In the genomic region with DNA sequence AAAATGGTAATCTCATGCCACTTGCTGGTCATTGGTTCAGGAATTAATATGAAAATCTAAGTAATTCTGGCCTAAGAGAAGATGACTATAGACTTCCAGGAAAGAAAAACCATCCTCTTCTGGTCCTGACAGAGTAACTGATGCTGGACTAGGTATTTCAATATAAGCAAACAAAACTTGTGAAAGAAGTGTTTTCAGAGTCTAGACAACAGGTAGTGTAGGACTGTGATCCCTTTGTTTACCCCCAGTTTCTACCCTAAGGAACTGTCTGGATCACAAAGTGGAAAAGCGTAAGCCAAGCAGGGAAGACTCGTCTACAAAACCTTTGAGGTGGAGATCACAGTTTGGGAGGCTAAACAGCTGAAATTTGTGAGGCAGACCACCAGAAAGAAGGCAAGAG, we compare ENCODE assay signal across 30 cellular contexts.
"Had no signal": no experiment of that assay in that cellular context is flagged by ENCODE, and none has a peak within 500 bp of the region (broad histone marks: within the 10 kb centered on the region; RNA-seq: fewer than 3 reads in every experiment).

No MANE protein-coding gene starts in this region.

- H3K9me3 ChIP-seq: ovary, psoas muscle, spleen, stomach, thoracic aorta, thyroid gland, tibial nerve, upper lobe of left lung, vagina had no signal

- H3K4me3 ChIP-seq: ovary, psoas muscle, skin epidermis, smooth muscle cell, spleen, stomach, thoracic aorta, thyroid gland, tibial nerve, upper lobe of left lung, vagina had no signal

- H3K9ac ChIP-seq: parathyroid adenoma had no signal

- H3K9me3 Mint-ChIP-seq: natural killer cell treated with Interleukin-12 subunit alpha and Interleukin-12 subunit beta and Interleukin-15 and Interleukin-18, amount 100 ng/mL, for 72 hours; nephron progenitor cell; stimulated activated effector memory CD8-positive, alpha-beta T cell treated with anti-CD3 and anti-CD28 coated beads, Interleukin-12 subunit alpha, Interleukin-12 subunit beta, amount 100 ng/mL, for 72 hours; stimulated activated naive B cell treated with anti-CD40 and anti-IgM and Interleukin-4, amounts not matched to agents 10 μg/mL and 1 μg/mL and 100 μg/mL, for 72 hours; stimulated activated naive CD8-positive, alpha-beta T cell treated with anti-CD3 and anti-CD28 coated beads, Interleukin-15, Interleukin-2, amounts not matched to agents 100 ng/mL and 50 ng/mL, for 24 hours had no signal

- H3K27me3 Mint-ChIP-seq: natural killer cell treated with Interleukin-12 subunit alpha and Interleukin-12 subunit beta and Interleukin-15 and Interleukin-18, amount 100 ng/mL, for 72 hours; progenitor cell of endocrine pancreas; stimulated activated naive CD8-positive, alpha-beta T cell treated with anti-CD3 and anti-CD28 coated beads, Interleukin-15, Interleukin-2, amounts not matched to agents 100 ng/mL and 50 ng/mL, for 24 hours had no signal

- H3K4me2 ChIP-seq: smooth muscle cell had no signal

- H3K4me1 Mint-ChIP-seq: naive thymus-derived CD8-positive, alpha-beta T cell; nephron progenitor cell; neural crest cell; stimulated activated effector memory CD8-positive, alpha-beta T cell treated with anti-CD3 and anti-CD28 coated beads, Interleukin-12 subunit alpha, Interleukin-12 subunit beta, amount 100 ng/mL, for 72 hours; stimulated activated naive B cell treated with anti-CD40 and anti-IgM and Interleukin-4, amounts not matched to agents 10 μg/mL and 1 μg/mL and 100 μg/mL, for 72 hours had no signal

- FAIRE-seq: urothelium cell line had no signal

- H3K4me1 ChIP-seq: parathyroid adenoma, psoas muscle, spleen, stomach, thyroid gland, tibial nerve, upper lobe of left lung, vagina had no signal

- ATAC-seq: naive thymus-derived CD8-positive, alpha-beta T cell; natural killer cell treated with Interleukin-12 subunit alpha and Interleukin-12 subunit beta and Interleukin-15 and Interleukin-18, amount 100 ng/mL, for 72 hours; psoas muscle; right cardiac atrium; sciatic nerve; stimulated activated effector memory CD8-positive, alpha-beta T cell treated with anti-CD3 and anti-CD28 coated beads, Interleukin-12 subunit alpha, Interleukin-12 subunit beta, amount 100 ng/mL, for 72 hours; stimulated activated naive B cell treated with anti-CD40 and anti-IgM and Interleukin-4, amounts not matched to agents 10 μg/mL and 1 μg/mL and 100 μg/mL, for 72 hours had no signal

- H3K36me3 Mint-ChIP-seq: naive thymus-derived CD8-positive, alpha-beta T cell; natural killer cell treated with Interleukin-12 subunit alpha and Interleukin-12 subunit beta and Interleukin-15 and Interleukin-18, amount 100 ng/mL, for 72 hours; stimulated activated effector memory CD8-positive, alpha-beta T cell treated with anti-CD3 and anti-CD28 coated beads, Interleukin-12 subunit alpha, Interleukin-12 subunit beta, amount 100 ng/mL, for 72 hours; stimulated activated naive B cell treated with anti-CD40 and anti-IgM and Interleukin-4, amounts not matched to agents 10 μg/mL and 1 μg/mL and 100 μg/mL, for 72 hours had no signal

- H3K27ac ChIP-seq: ovary, parathyroid adenoma, psoas muscle, skin epidermis, spleen, stomach, thoracic aorta, thyroid gland, tibial nerve, upper lobe of left lung, vagina had no signal

- H3K27me3 ChIP-seq: ovary, spleen, stomach, thyroid gland, tibial nerve, upper lobe of left lung, vagina had no signal

- H3K79me2 ChIP-seq: parathyroid adenoma had no signal

- H3K4me3 Mint-ChIP-seq: naive thymus-derived CD8-positive, alpha-beta T cell; natural killer cell treated with Interleukin-12 subunit alpha and Interleukin-12 subunit beta and Interleukin-15 and Interleukin-18, amount 100 ng/mL, for 72 hours; nephron progenitor cell; neural crest cell; stimulated activated effector memory CD8-positive, alpha-beta T cell treated with anti-CD3 and anti-CD28 coated beads, Interleukin-12 subunit alpha, Interleukin-12 subunit beta, amount 100 ng/mL, for 72 hours; stimulated activated naive B cell treated with anti-CD40 and anti-IgM and Interleukin-4, amounts not matched to agents 10 μg/mL and 1 μg/mL and 100 μg/mL, for 72 hours; stimulated activated naive CD8-positive, alpha-beta T cell treated with anti-CD3 and anti-CD28 coated beads, Interleukin-15, Interleukin-2, amounts not matched to agents 100 ng/mL and 50 ng/mL, for 24 hours had no signal

- DNase-seq: naive thymus-derived CD8-positive, alpha-beta T cell; nephron progenitor cell; occipital lobe; ovary; posterior cingulate gyrus; psoas muscle; right cardiac atrium; spleen; stimulated activated CD4-positive, alpha-beta T cell treated with anti-CD3 and anti-CD28 coated beads, Interleukin-12 subunit alpha, Interleukin-12 subunit beta, amount 100 ng/mL, for 4 hours; stimulated activated CD4-positive, alpha-beta T cell treated with anti-CD3 and anti-CD28 coated beads, Interleukin-1b, Interleukin-23, amount 100 ng/mL, for 48 hours; stimulated activated CD4-positive, alpha-beta T cell treated with anti-CD3 and anti-CD28 coated beads, Interleukin-4, amount 100 ng/mL, for 24 hours; stimulated activated naive B cell treated with anti-CD40 and anti-IgM and Interleukin-4, amounts not matched to agents 10 μg/mL and 1 μg/mL and 100 μg/mL, for 72 hours; stimulated activated naive CD4-positive, alpha-beta T cell treated with Interleukin-2 at 50 U/mL for 16 hours; stomach; thyroid gland; trophoblast cell; upper lobe of left lung had no signal

- H3K36me3 ChIP-seq: ovary, spleen, stomach, thoracic aorta, thyroid gland, tibial nerve, upper lobe of left lung, vagina had no signal

- H2AFZ ChIP-seq: parathyroid adenoma had no signal

- H3K27ac Mint-ChIP-seq: naive thymus-derived CD8-positive, alpha-beta T cell; natural killer cell treated with Interleukin-12 subunit alpha and Interleukin-12 subunit beta and Interleukin-15 and Interleukin-18, amount 100 ng/mL, for 72 hours; nephron progenitor cell; progenitor cell of endocrine pancreas; stimulated activated effector memory CD8-positive, alpha-beta T cell treated with anti-CD3 and anti-CD28 coated beads, Interleukin-12 subunit alpha, Interleukin-12 subunit beta, amount 100 ng/mL, for 72 hours; stimulated activated naive B cell treated with anti-CD40 and anti-IgM and Interleukin-4, amounts not matched to agents 10 μg/mL and 1 μg/mL and 100 μg/mL, for 72 hours; stimulated activated naive CD8-positive, alpha-beta T cell treated with anti-CD3 and anti-CD28 coated beads, Interleukin-15, Interleukin-2, amounts not matched to agents 100 ng/mL and 50 ng/mL, for 24 hours had no signal
